Comparison of ENCODE assay signal across 22 cellular contexts in genomic region chr2:95052301-95052700, GRCh38. TPM values are rescaled to one million over a fixed set of nuclear protein-coding genes. Genes with fewer than 3 reads are reported as not detected.
DNase-seq lines count a peak whose midpoint lies in the region; FAIRE-seq and TF ChIP-seq lines count a peak whose summit lies in the region.
"Had no signal": no experiment of that assay in that cellular context is flagged by ENCODE, and none has a peak within 500 bp of the region (broad histone marks: within the 10 kb centered on the region; RNA-seq: fewer than 3 reads in every experiment).

No MANE protein-coding gene starts in this region.

- H3K27ac ChIP-seq in esophagus squamous epithelium (peak overlapping the region; percentile 9 to 54 (median 34)), spleen (no peak overlapping the region), OCI-LY7 (ENCODE audit: low read depth, low read length, poor library complexity, severe bottlenecking) (no peak overlapping the region)
- H3K27ac ChIP-seq: ovary, upper lobe of left lung had no signal

- peak overlapping the region; percentile 36 for H3K27ac Mint-ChIP-seq in T-helper 1 cell treated with Interleukin-12 subunit alpha and Interleukin-12 subunit beta and Interleukin-4 antibody, amounts not matched to agents 30 μg/mL and 1 μg/mL, for 36 hours
- H3K27ac Mint-ChIP-seq: stimulated activated memory B cell treated with anti-CD40 and anti-IgM and Interleukin-4, amounts not matched to agents 10 μg/mL and 1 μg/mL and 100 μg/mL, for 72 hours had no signal

- POLR2A ChIA-PET in OCI-LY7 (lab: Charles Lee), result no interaction called here

- peaks cover 0 to 30% (median 0%) of the 10 kb centered on the region in 3 donors for H3K36me3 ChIP-seq in esophagus squamous epithelium
- no peaks in the 10 kb centered on the region for H3K36me3 ChIP-seq in spleen
- no peaks in the 10 kb centered on the region for H3K36me3 ChIP-seq in OCI-LY7 (ENCODE audit: insufficient read depth, low read length)
- H3K36me3 ChIP-seq: ovary, upper lobe of left lung had no signal

- no peaks in the 10 kb centered on the region for H3K9me2 ChIP-seq in OCI-LY7 (ENCODE audit: insufficient read depth, low read length)

- no peaks in the 10 kb centered on the region for H3K79me2 ChIP-seq in OCI-LY7 (ENCODE audit: insufficient read depth, low read depth, low read length)

- no peak overlapping the region for H2AFZ ChIP-seq in OCI-LY7 (ENCODE audit: low read length)

- H3K9me3 Mint-ChIP-seq in T-helper 1 cell treated with Interleukin-12 subunit alpha and Interleukin-12 subunit beta and Interleukin-4 antibody, amounts not matched to agents 30 μg/mL and 1 μg/mL, for 36 hours, result no peaks in the 10 kb centered on the region
- H3K9me3 Mint-ChIP-seq: activated T-helper 2 cell treated with anti-CD3 and anti-CD28 coated beads, Interferon-gamma antibody, Interleukin-2, Interleukin-4, amounts not matched to agents 10 μg/mL and 5 μg/mL and 100 μg/mL, durations not matched to agents 14 hours and 24 hours and 36 hours; stimulated activated memory B cell treated with anti-CD40 and anti-IgM and Interleukin-4, amounts not matched to agents 10 μg/mL and 1 μg/mL and 100 μg/mL, for 72 hours had no signal

- H3K4me3 Mint-ChIP-seq in T-helper 1 cell treated with Interleukin-12 subunit alpha and Interleukin-12 subunit beta and Interleukin-4 antibody, amounts not matched to agents 30 μg/mL and 1 μg/mL, for 36 hours, result no peak overlapping the region
- H3K4me3 Mint-ChIP-seq: CD8-positive, alpha-beta memory T cell; stimulated activated memory B cell treated with anti-CD40 and anti-IgM and Interleukin-4, amounts not matched to agents 10 μg/mL and 1 μg/mL and 100 μg/mL, for 72 hours; T-helper 17 cell had no signal

- intact Hi-C loops in esophagus squamous epithelium (cut with DNase I), result no loop called here
- intact Hi-C loops in spleen (cut with DNase I; ENCODE audit: low total_unique reads), result no loop called here
- intact Hi-C loops in OCI-LY7 (cut with micrococcal nuclease; ENCODE audit: unreplicated experiment), result no loop called here

- peaks cover 69% of the 10 kb centered on the region for H3K36me3 Mint-ChIP-seq in T-helper 1 cell treated with Interleukin-12 subunit alpha and Interleukin-12 subunit beta and Interleukin-4 antibody, amounts not matched to agents 30 μg/mL and 1 μg/mL, for 36 hours (ENCODE audit: low read depth)
- H3K36me3 Mint-ChIP-seq: stimulated activated memory B cell treated with anti-CD40 and anti-IgM and Interleukin-4, amounts not matched to agents 10 μg/mL and 1 μg/mL and 100 μg/mL, for 72 hours had no signal

- DNase-seq in T-helper 1 cell (no peak), NCI-H69 (lab: John Stamatoyannopoulos, UW) (peak; percentile 91), esophagus squamous epithelium (lab: John Stamatoyannopoulos, UW) (no peak), spleen (peak; percentile 46), cerebellar nuclear complex (lab: John Stamatoyannopoulos, UW) (no peak), GM19239 (ENCODE audit: insufficient read length, low spot score) (no peak), OCI-LY7 (ENCODE audit: low spot score) (no peak)
- DNase-seq: CD8-positive, alpha-beta memory T cell; left cardiac atrium; MM.1S; mucosa of descending colon; NCI-H2107; ovary; SHP77; small intestine; T-helper 17 cell; upper lobe of left lung had no signal

- TF ChIP-seq POLR2A in esophagus squamous epithelium (IDR thresholded peaks at IDR 0.05) (no peak), spleen (IDR thresholded peaks at IDR 0.05) (no peak)

- no TSS peak for BruUV-seq in OCI-LY7 (replicated peaks; lab: Mats Ljungman, UMichigan)

- H4K20me1 ChIP-seq in OCI-LY7 (ENCODE audit: insufficient read depth, low read length), result no peaks in the 10 kb centered on the region

- TF ChIP-seq CTCF in esophagus squamous epithelium (IDR thresholded peaks at IDR 0.05) (no peak), spleen (IDR thresholded peaks at IDR 0.05 in 8 of 11, conservative IDR thresholded peaks at IDR 0.05 in 3 of 11) (no peak), OCI-LY7 (conservative IDR thresholded peaks at IDR 0.05; ENCODE audit: low read length) (no peak)

- 43 to 80% methylated on average over 1 to 5 of the region's 6 CpGs for WGBS in esophagus squamous epithelium, 2 donors
- 74 to 90% (median 86%) methylated on average over 6 of the region's 6 CpGs for WGBS in spleen, 5 donors

- H3K27me3 ChIP-seq in esophagus squamous epithelium, result peaks cover 0 to 8% (median 0%) of the 10 kb centered on the region in 4 donors
- peaks cover 0 to 24% (median 0%) of the 10 kb centered on the region in 7 donors for H3K27me3 ChIP-seq in spleen (replicated peaks in 1 of 7)
- H3K27me3 ChIP-seq: ovary, upper lobe of left lung had no signal

- H3K4me1 Mint-ChIP-seq in T-helper 1 cell treated with Interleukin-12 subunit alpha and Interleukin-12 subunit beta and Interleukin-4 antibody, amounts not matched to agents 30 μg/mL and 1 μg/mL, for 36 hours (ENCODE audit: low read depth), result peaks cover 67% of the 10 kb centered on the region
- H3K4me1 Mint-ChIP-seq: stimulated activated memory B cell treated with anti-CD40 and anti-IgM and Interleukin-4, amounts not matched to agents 10 μg/mL and 1 μg/mL and 100 μg/mL, for 72 hours had no signal

- no peak for FAIRE-seq in GM19239 (lab: Jason Lieb, UNC)
- FAIRE-seq: astrocyte, small intestine had no signal

- H3K4me2 ChIP-seq in OCI-LY7 (ENCODE audit: low read length), result no peak overlapping the region

- H3K4me1 ChIP-seq in esophagus squamous epithelium (peaks cover 13 to 80% (median 19%) of the 10 kb centered on the region in 3 donors), spleen (no peaks in the 10 kb centered on the region), OCI-LY7 (ENCODE audit: insufficient read depth, low read length, poor library complexity, severe bottlenecking) (no peaks in the 10 kb centered on the region)

- H3K9me3 ChIP-seq in esophagus squamous epithelium, result no peaks in the 10 kb centered on the region
- H3K9me3 ChIP-seq in spleen, result no peaks in the 10 kb centered on the region
- no peaks in the 10 kb centered on the region for H3K9me3 ChIP-seq in OCI-LY7 (ENCODE audit: low read length)
- H3K9me3 ChIP-seq: mucosa of descending colon, ovary, upper lobe of left lung had no signal

- CTCF ChIA-PET in OCI-LY7 (lab: Charles Lee; ENCODE audit: unreplicated experiment), result no interaction called here

- H3K27me3 Mint-ChIP-seq in T-helper 1 cell treated with Interleukin-12 subunit alpha and Interleukin-12 subunit beta and Interleukin-4 antibody, amounts not matched to agents 30 μg/mL and 1 μg/mL, for 36 hours (ENCODE audit: low read depth), result no peaks in the 10 kb centered on the region
- H3K27me3 Mint-ChIP-seq: T-helper 17 cell had no signal

- H3K4me3 ChIP-seq in esophagus squamous epithelium (no peak overlapping the region), spleen (no peak overlapping the region), OCI-LY7 (ENCODE audit: low read depth, low read length, poor library complexity, severe bottlenecking) (no peak overlapping the region)
- H3K4me3 ChIP-seq: mucosa of descending colon, ovary, upper lobe of left lung had no signal

RNA-seq across cellular contexts. Expression of gene MAL, which starts 26.8 kb away (rescaled TPM):
- total RNA-seq in esophagus squamous epithelium, result 1,000 to 10,000 TPM in 1 of 4 donors, 100 to 1,000 TPM in 3; 469 to 1,903 (median 516) TPM
- 10 to 100 TPM in 3 of 7 donors, 1 to 10 TPM in 4; 4.7 to 18.8 (median 8.1) TPM for total RNA-seq in spleen
- 10 to 100 TPM in 1 of 3 donors, 1 to 10 TPM in 2; 8.4 to 12.7 (median 9.0) TPM for polyA plus RNA-seq in spleen
- not detected in 2 replicates for total RNA-seq in OCI-LY7 (2014; rRNA removed; shearing (Covaris generic))
- total RNA-seq in OCI-LY7 (2022), result not detected in 2 replicates
- total RNA-seq: A673 had no signal

Comparison
In these comparisons a context has a peak if more than half of its experiments do, and no peak if none do; other contexts are left out.
1. DNase-seq: peak in NCI-H69 (single experiment) and spleen (single experiment); none in T-helper 1 cell (0 of 5), esophagus squamous epithelium (single experiment), cerebellar nuclear complex (0 of 2), GM19239 (single experiment) and OCI-LY7 (single experiment).
2. H3K27ac ChIP-seq: peak in esophagus squamous epithelium (4 of 4); none in spleen (0 of 8) and OCI-LY7 (single experiment).
3. RNA of gene MAL, which starts 26.8 kb away (total RNA-seq): 469 to 1,903 TPM in esophagus squamous epithelium; 4.7 to 18.8 TPM in spleen and not detected in OCI-LY7; every median in the first group is over 10 times any median in the second.